ENCODE assay signal across 15 cellular contexts in genomic region chr7:128941323-128941890, GRCh38. TPM values are rescaled to one million over a fixed set of nuclear protein-coding genes. Genes with fewer than 3 reads are reported as not detected.
DNase-seq lines count a peak whose midpoint lies in the region; ATAC-seq, FAIRE-seq and TF ChIP-seq lines count a peak whose summit lies in the region.
"Had no signal": no experiment of that assay in that cellular context is flagged by ENCODE, and none has a peak within 500 bp of the region (broad histone marks: within the 10 kb centered on the region; RNA-seq: fewer than 3 reads in every experiment).

No MANE protein-coding gene starts in this region.

- H4K20me1 ChIP-seq in HepG2 (ENCODE audit: insufficient read depth, low read length), result no peaks in the 10 kb centered on the region

- DNase-seq in HepG2 (ENCODE audit: low spot score) (no peak), right lobe of liver (no peak), Peyer's patch (peak in 1 of 3 donors; percentile 41), left lung (no peak), transverse colon (no peak), left lobe of liver (ENCODE audit: low spot score) (no peak)
- DNase-seq: dorsolateral prefrontal cortex; NCI-H1105 treated with DMSO at 0.1 percent for 48 hours; stimulated activated naive CD4-positive, alpha-beta T cell had no signal

- 78% methylated on average over 14 of the region's 15 CpGs for WGBS in HepG2 (ENCODE audit: low lambda C conversion rate)
- WGBS in right lobe of liver (ENCODE audit: insufficient coverage, low coverage, low lambda C conversion rate, missing lambda C conversion rate), result no CpG with 5 or more reads among the region's 15 CpGs
- WGBS in transverse colon (ENCODE audit: low coverage in 1 of 2), 2 donors, result 82% methylated on average over 15 of the region's 15 CpGs; no CpG with 5 or more reads in 1 of the 2 donors

- H3K4me1 ChIP-seq in HepG2 (ENCODE audit: insufficient read depth, low read length), result peaks cover 43% of the 10 kb centered on the region
- H3K4me1 ChIP-seq in right lobe of liver, result peaks cover 0 to 16% (median 0%) of the 10 kb centered on the region in 4 donors
- peaks cover 0 to 27% (median 7%) of the 10 kb centered on the region in 4 donors for H3K4me1 ChIP-seq in Peyer's patch
- H3K4me1 ChIP-seq in left lung, result peaks cover 0 to 63% of the 10 kb centered on the region in 2 donors
- peaks cover 4 to 32% (median 19%) of the 10 kb centered on the region in 4 donors for H3K4me1 ChIP-seq in transverse colon
- H3K4me1 ChIP-seq: HAP-1 had no signal

- intact Hi-C loops in HepG2 (cut with micrococcal nuclease; ENCODE audit: unreplicated experiment) (no loop called here), right lobe of liver (cut with DNase I) (no loop called here), left lung (cut with DNase I) (no loop called here), transverse colon (cut with DNase I; ENCODE audit: low total_unique reads) (no loop called here)

- TF ChIP-seq POLR2A in HepG2 (IDR thresholded peaks at IDR 0.05; ENCODE audit: insufficient read depth in 1 of 2, low read depth in 2 of 2, low read length in 2 of 2) (no peak), right lobe of liver (IDR thresholded peaks at IDR 0.05) (no peak), Peyer's patch (IDR thresholded peaks at IDR 0.05) (no peak), transverse colon (IDR thresholded peaks at IDR 0.05) (no peak)

- no TSS peak for BruUV-seq in HepG2 (replicated peaks; lab: Mats Ljungman, UMichigan)

- peak overlapping the region; percentile 21; the same call in 1 of the 2 replicates for H3K9ac ChIP-seq in HepG2 (ENCODE audit: insufficient read depth, low read depth, low read length)

- no peak for FAIRE-seq in HepG2 (lab: Jason Lieb, UNC)
- FAIRE-seq: astrocyte, HTR-8/SVneo had no signal

- H3K27ac ChIP-seq in HepG2 (ENCODE audit: extremely low read length, insufficient read depth, low read length), result no peak overlapping the region
- H3K27ac ChIP-seq in right lobe of liver, result no peak overlapping the region
- H3K27ac ChIP-seq in Peyer's patch, result peak overlapping the region in 3 of 4 donors; percentile 80 to 95 (median 85)
- H3K27ac ChIP-seq in left lung, result peak overlapping the region; percentile 58 to 89
- H3K27ac ChIP-seq in transverse colon, result peak overlapping the region in 3 of 4 donors; percentile 54 to 85 (median 75)

- H3K27me3 ChIP-seq in HepG2 (ENCODE audit: control insufficient read depth in 1 of 2, insufficient read depth in 2 of 2, low read length in 2 of 2), result peaks cover 0 to 14% of the 10 kb centered on the region in 2 experiments; a peak in 4 of 5 replicates
- no peaks in the 10 kb centered on the region for H3K27me3 ChIP-seq in right lobe of liver
- H3K27me3 ChIP-seq in Peyer's patch, result no peaks in the 10 kb centered on the region
- peaks cover 7 to 48% of the 10 kb centered on the region in 2 donors for H3K27me3 ChIP-seq in left lung
- H3K27me3 ChIP-seq in transverse colon, result peaks cover 22% of the 10 kb centered on the region

- peak overlapping the region; percentile 92 for H3K4me2 ChIP-seq in HepG2 (ENCODE audit: low read depth, low read length)

- TF ChIP-seq CTCF in HepG2 (CRISPR knock-in tag; IDR thresholded peaks at IDR 0.05) (no peak), right lobe of liver (IDR thresholded peaks at IDR 0.05) (no peak), Peyer's patch (IDR thresholded peaks at IDR 0.05) (no peak), left lung (IDR thresholded peaks at IDR 0.05) (no peak), transverse colon (IDR thresholded peaks at IDR 0.05) (no peak)

- peak overlapping the region in 1 of 3 experiments; percentile 75; a peak in 2 of 6 replicates for H3K4me3 ChIP-seq in HepG2 (replicated peaks in 1 of 3; ENCODE audit: insufficient read depth in 1 of 3, low read depth in 2 of 3, low read length in 3 of 3)
- no peak overlapping the region for H3K4me3 ChIP-seq in right lobe of liver
- H3K4me3 ChIP-seq in Peyer's patch, result peak overlapping the region in 1 of 4 donors; percentile 18
- H3K4me3 ChIP-seq in left lung, result peak overlapping the region in 1 of 2 donors; percentile 76
- no peak overlapping the region for H3K4me3 ChIP-seq in transverse colon
- H3K4me3 ChIP-seq: HAP-1 had no signal

- ATAC-seq in HepG2, result no peak
- no peak for ATAC-seq in right lobe of liver
- no peak for ATAC-seq in left lung
- no peak for ATAC-seq in HG03432 (IDR thresholded peaks at IDR 0.05; ENCODE audit: unreplicated experiment)
- no peak for ATAC-seq in left lobe of liver
- ATAC-seq in HG02870 (IDR thresholded peaks at IDR 0.05; ENCODE audit: unreplicated experiment), result no peak

- in situ Hi-C loops in HepG2 (cut with HindIII; ENCODE audit: extremely low pct_ligation_motif_present, low pct_unique_long_range_greater_than_20kb), result no loop called here
- in situ Hi-C loops in transverse colon (cut with MboI; ENCODE audit: low pct_ligation_motif_present in 1 of 4, low pct_unique_long_range_greater_than_20kb in 1 of 4, low sequenced_read_pairs in 3 of 4), result no loop called here

- TF ChIP-seq EP300 in HepG2 (IDR thresholded peaks at IDR 0.05; ENCODE audit: low read depth in 2 of 2, low read length in 2 of 2) (no peak), HepG2 (CRISPR knock-in tag; IDR thresholded peaks at IDR 0.05; ENCODE audit: borderline replicate concordance) (no peak), transverse colon (IDR thresholded peaks at IDR 0.05; ENCODE audit: low read depth) (no peak)

- no peak overlapping the region for H2AFZ ChIP-seq in HepG2 (ENCODE audit: low read length)

- CTCF ChIA-PET in HepG2 (lab: Yijun Ruan, JAX; ENCODE audit: low intra/inter-chr PET ratio, low total read pairs), result no interaction called here

- H3K9me3 ChIP-seq in HepG2 (ENCODE audit: low read length) (no peaks in the 10 kb centered on the region), right lobe of liver (no peaks in the 10 kb centered on the region), Peyer's patch (no peaks in the 10 kb centered on the region), left lung (no peaks in the 10 kb centered on the region), transverse colon (no peaks in the 10 kb centered on the region)
- H3K9me3 ChIP-seq: HAP-1 had no signal

- H3K79me2 ChIP-seq in HepG2 (ENCODE audit: insufficient read depth, low read length), result no peaks in the 10 kb centered on the region

- H3K36me3 ChIP-seq in HepG2 (replicated peaks in 1 of 2; ENCODE audit: control insufficient read depth in 1 of 2, insufficient read depth in 2 of 2, low read length in 2 of 2) (no peaks in the 10 kb centered on the region), right lobe of liver (no peaks in the 10 kb centered on the region), Peyer's patch (no peaks in the 10 kb centered on the region), left lung (peaks cover 0 to 15% of the 10 kb centered on the region in 2 donors), transverse colon (no peaks in the 10 kb centered on the region)
- H3K36me3 ChIP-seq: HAP-1 had no signal

- POLR2A ChIA-PET in HepG2 (lab: Yijun Ruan, JAX), result no interaction called here

- TF ChIP-seq RAD21 in HepG2 (CRISPR knock-in tag; IDR thresholded peaks at IDR 0.05), result no peak

RNA-seq across cellular contexts. Expression of gene IRF5, which starts 3.7 kb away (rescaled TPM):
- 2.0 and 2.9 TPM in 2 replicates for total RNA-seq in HepG2 (2016; rRNA removed; fragmentation: Illumina TruSeq; extraction: Trizol)
- total RNA-seq in HepG2 (2016; cell fraction: cytosol; rRNA removed; fragmentation: Illumina TruSeq; extraction: Trizol; ENCODE audit: low read depth), result 1.1 and 1.9 TPM in 2 replicates
- 1.9 and 3.1 TPM in 2 replicates for total RNA-seq in HepG2 (2016; cell fraction: insoluble cytoplasmic fraction; rRNA removed; fragmentation: Illumina TruSeq; extraction: Trizol)
- total RNA-seq in HepG2 (2016; cell fraction: membrane; rRNA removed; fragmentation: Illumina TruSeq; extraction: Trizol), result 2.0 and 3.2 TPM in 2 replicates
- 2.9 and 3.4 TPM in 2 replicates for total RNA-seq in HepG2 (2016; cell fraction: nucleus; rRNA removed; fragmentation: Illumina TruSeq; extraction: Trizol)
- 2.0 and 2.4 TPM in 2 replicates for polyA plus RNA-seq in HepG2 (2011; rRNA removed)
- polyA plus RNA-seq in HepG2 (2011; cell fraction: cytosol; rRNA removed), result 1.2 and 1.5 TPM in 2 replicates
- 9.9 and 12.9 TPM in 2 replicates for polyA plus RNA-seq in HepG2 (2011; cell fraction: nucleus; rRNA removed)
- polyA plus RNA-seq in HepG2 (2012), result 0.66 and 0.88 TPM in 2 replicates
- 1.1 TPM in 2 replicates for polyA plus RNA-seq in HepG2 (2016; cell fraction: cytosol; fragmentation: Illumina TruSeq; extraction: Trizol; ENCODE audit: low read depth)
- polyA plus RNA-seq in HepG2 (2016; cell fraction: insoluble cytoplasmic fraction; fragmentation: Illumina TruSeq; extraction: Trizol; ENCODE audit: low read depth), result 2.0 and 3.3 TPM in 2 replicates
- polyA plus RNA-seq in HepG2 (2016; cell fraction: membrane; fragmentation: Illumina TruSeq; extraction: Trizol; ENCODE audit: low read depth), result 1.5 and 2.4 TPM in 2 replicates
- 9.3 and 11.8 TPM in 2 replicates for polyA plus RNA-seq in HepG2 (2016; cell fraction: nucleus; fragmentation: Illumina TruSeq; extraction: Trizol; ENCODE audit: insufficient read depth, low read depth)
- 0.61 and 1.8 TPM in 2 replicates for polyA minus RNA-seq in HepG2 (2011; rRNA and poly(A)+ RNA removed; ENCODE audit: low replicate concordance)
- polyA minus RNA-seq in HepG2 (2011; cell fraction: cytosol; rRNA and poly(A)+ RNA removed), result 0.79 and 1.8 TPM in 2 replicates
- polyA minus RNA-seq in HepG2 (2011; cell fraction: nucleus; rRNA and poly(A)+ RNA removed), result 0.52 and 1.1 TPM in 2 replicates
- total RNA-seq in right lobe of liver, result 1 to 10 TPM; 4.6 to 8.9 (median 6.4) TPM
- 10 to 100 TPM; 16.9 to 27.1 (median 21.7) TPM for total RNA-seq in Peyer's patch
- 10 to 100 TPM; 18.2 to 35.5 TPM for total RNA-seq in left lung
- total RNA-seq in transverse colon, result 1 to 10 TPM; 2.2 to 10.0 (median 6.2) TPM
- 5.0 TPM for total RNA-seq in left lobe of liver
- total RNA-seq: RPMI7951 had no signal

RNA-seq across cellular contexts. Expression of gene KCP, which starts 30.9 kb away (rescaled TPM):
- total RNA-seq in HepG2 (2016; rRNA removed; fragmentation: Illumina TruSeq; extraction: Trizol) (0.22 and 1.0 TPM in 2 replicates), right lobe of liver (under 1 TPM in 4 of 6 experiments, not detected in 2; 0.10 to 0.22 (median 0.12) TPM), Peyer's patch (10 to 100 TPM in 1 of 4 donors, 1 to 10 TPM in 3; 3.3 to 14.1 (median 6.7) TPM), left lung (1 to 10 TPM; 1.5 to 1.7 TPM), transverse colon (under 1 TPM in 3 of 4 donors, not detected in 1; 0.32 to 0.75 (median 0.68) TPM), left lobe of liver (0.15 TPM)
- 0.26 and 0.51 TPM in 2 replicates for total RNA-seq in HepG2 (2016; cell fraction: cytosol; rRNA removed; fragmentation: Illumina TruSeq; extraction: Trizol; ENCODE audit: low read depth)
- total RNA-seq in HepG2 (2016; cell fraction: insoluble cytoplasmic fraction; rRNA removed; fragmentation: Illumina TruSeq; extraction: Trizol), result 0.37 and 1.2 TPM in 2 replicates
- total RNA-seq in HepG2 (2016; cell fraction: membrane; rRNA removed; fragmentation: Illumina TruSeq; extraction: Trizol), result 0.28 and 0.48 TPM in 2 replicates
- total RNA-seq in HepG2 (2016; cell fraction: nucleus; rRNA removed; fragmentation: Illumina TruSeq; extraction: Trizol), result 1.3 and 2.0 TPM in 2 replicates
- 0.37 and 0.46 TPM in 2 replicates for polyA plus RNA-seq in HepG2 (2011; rRNA removed)
- polyA plus RNA-seq in HepG2 (2011; cell fraction: cytosol; rRNA removed), result 0.12 and 0.31 TPM in 2 replicates
- polyA plus RNA-seq in HepG2 (2011; cell fraction: nucleus; rRNA removed), result 6.6 and 8.0 TPM in 2 replicates
- polyA plus RNA-seq in HepG2 (2012), result 0.28 TPM in 2 replicates
- polyA plus RNA-seq in HepG2 (2016; cell fraction: cytosol; fragmentation: Illumina TruSeq; extraction: Trizol; ENCODE audit: low read depth), result 0.09 and 0.12 TPM in 2 replicates
- 0.17 and 0.24 TPM in 2 replicates for polyA plus RNA-seq in HepG2 (2016; cell fraction: insoluble cytoplasmic fraction; fragmentation: Illumina TruSeq; extraction: Trizol; ENCODE audit: low read depth)
- polyA plus RNA-seq in HepG2 (2016; cell fraction: membrane; fragmentation: Illumina TruSeq; extraction: Trizol; ENCODE audit: low read depth), result 0.20 and 0.23 TPM in 2 replicates
- polyA plus RNA-seq in HepG2 (2016; cell fraction: nucleus; fragmentation: Illumina TruSeq; extraction: Trizol; ENCODE audit: insufficient read depth, low read depth), result 2.1 and 3.1 TPM in 2 replicates
- polyA minus RNA-seq in HepG2 (2011; rRNA and poly(A)+ RNA removed; ENCODE audit: low replicate concordance), result 0.07 and 0.58 TPM in 2 replicates
- not detected in 2 replicates for polyA minus RNA-seq in HepG2 (2011; cell fraction: cytosol; rRNA and poly(A)+ RNA removed)
- polyA minus RNA-seq in HepG2 (2011; cell fraction: nucleus; rRNA and poly(A)+ RNA removed), result 1.1 and 1.4 TPM in 2 replicates
- total RNA-seq: RPMI7951 had no signal

Comparison
In these comparisons a context has a peak if more than half of its experiments do, and no peak if none do; other contexts are left out.
1. H3K27ac ChIP-seq: peak in Peyer's patch (3 of 4), left lung (2 of 2) and transverse colon (3 of 4); none in HepG2 (single experiment) and right lobe of liver (0 of 3).